Comparison of ENCODE assay signal across 1 cellular context in genomic region chr10:97463363-97464132, GRCh38.
TF ChIP-seq lines count a peak whose summit lies in the region.

No MANE protein-coding gene starts in this region.

TF ChIP-seq in HepG2, 621 proteins besides CTCF, POLR2A, EP300 and RAD21 (continued from another document):
- TF ChIP-seq ZNF580 (CRISPR knock-in tag; IDR thresholded peaks at IDR 0.05; ENCODE audit: borderline replicate concordance, low read depth) (0 out of 2 replicates have a peak, but pooled peaks have one; percentile 36), ZMYM4 (CRISPR knock-in tag; IDR thresholded peaks at IDR 0.05) (0 out of 2 replicates have a peak, but pooled peaks have one; percentile 48), ZNF646 (CRISPR knock-in tag; IDR thresholded peaks at IDR 0.05) (no peak), ZNF484 (CRISPR knock-in tag; IDR thresholded peaks at IDR 0.05; ENCODE audit: borderline replicate concordance, low read depth) (no peak), ZSCAN21 (CRISPR knock-in tag; IDR thresholded peaks at IDR 0.05; ENCODE audit: borderline replicate concordance) (peak; percentile 25; the same call in 1 of the 2 replicates), ZSCAN31 (CRISPR knock-in tag; IDR thresholded peaks at IDR 0.05; ENCODE audit: low read depth) (peak; percentile 25; the same call in 1 of the 2 replicates), MEIS1 (CRISPR knock-in tag; IDR thresholded peaks at IDR 0.05; ENCODE audit: borderline replicate concordance) (no peak)
- TF ChIP-seq, protein P1, sequence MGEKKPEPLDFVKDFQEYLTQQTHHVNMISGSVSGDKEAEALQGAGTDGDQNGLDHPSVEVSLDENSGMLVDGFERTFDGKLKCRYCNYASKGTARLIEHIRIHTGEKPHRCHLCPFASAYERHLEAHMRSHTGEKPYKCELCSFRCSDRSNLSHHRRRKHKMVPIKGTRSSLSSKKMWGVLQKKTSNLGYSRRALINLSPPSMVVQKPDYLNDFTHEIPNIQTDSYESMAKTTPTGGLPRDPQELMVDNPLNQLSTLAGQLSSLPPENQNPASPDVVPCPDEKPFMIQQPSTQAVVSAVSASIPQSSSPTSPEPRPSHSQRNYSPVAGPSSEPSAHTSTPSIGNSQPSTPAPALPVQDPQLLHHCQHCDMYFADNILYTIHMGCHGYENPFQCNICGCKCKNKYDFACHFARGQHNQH (CRISPR knock-in tag; IDR thresholded peaks at IDR 0.05) = peak; percentile 58; the same call in 1 of the 2 replicates
